25 cellular contexts compared by ENCODE assay signal in the genomic region with DNA sequence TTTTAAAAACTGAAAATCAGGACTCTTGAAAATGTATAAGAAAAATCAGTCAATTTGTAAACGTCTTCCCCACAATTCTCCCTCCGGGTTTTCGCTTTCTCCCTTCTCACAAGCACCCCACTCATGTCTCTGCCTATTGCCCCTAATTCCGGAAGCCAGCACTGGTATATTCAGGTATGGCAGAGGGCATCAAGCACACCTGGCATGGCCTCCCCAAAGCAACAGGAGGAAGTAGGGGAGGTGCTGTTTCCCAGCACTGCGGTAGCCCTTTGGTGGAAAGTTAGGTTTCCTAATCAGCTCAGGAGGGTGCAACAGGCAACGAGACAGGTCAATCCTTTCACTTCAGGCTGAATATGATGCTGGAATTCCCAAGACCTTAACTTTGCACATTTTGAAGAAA. TPM values are rescaled to one million over a fixed set of nuclear protein-coding genes. Genes with fewer than 3 reads are reported as not detected.
"Had no signal": no experiment of that assay in that cellular context is flagged by ENCODE, and none has a peak within 500 bp of the region (broad histone marks: within the 10 kb centered on the region; RNA-seq: fewer than 3 reads in every experiment).

No MANE protein-coding gene starts in this region.

- H3K27ac ChIP-seq: colonic mucosa, epithelial cell of prostate, esophagus muscularis mucosa, gastrocnemius medialis, left ventricle myocardium inferior, neutrophil, psoas muscle, sigmoid colon, skin epidermis, stomach, thoracic aorta, transverse colon had no signal

- FAIRE-seq: endometrium, urothelium cell line had no signal

- H3K4me3 Mint-ChIP-seq: naive thymus-derived CD4-positive, alpha-beta T cell; nephron progenitor cell had no signal

- H3K36me3 ChIP-seq: colonic mucosa, esophagus muscularis mucosa, gastrocnemius medialis, neutrophil, sigmoid colon, stomach, thoracic aorta, transverse colon had no signal

- H3K27me3 ChIP-seq: colonic mucosa, gastrocnemius medialis, neutrophil had no signal

- ATAC-seq: gastrocnemius medialis; naive thymus-derived CD4-positive, alpha-beta T cell; psoas muscle had no signal

- H3K4me1 ChIP-seq: colonic mucosa, esophagus muscularis mucosa, gastrocnemius medialis, left ventricle myocardium inferior, psoas muscle, sigmoid colon, stomach, transverse colon had no signal

- DNase-seq: colonic mucosa; effector CD8-positive, alpha-beta T cell; gastrocnemius medialis; glutamatergic neuron; islet precursor cell; left ventricle myocardium inferior; mammary epithelial cell; naive thymus-derived CD4-positive, alpha-beta T cell; nephron progenitor cell; psoas muscle; retina; sigmoid colon; stimulated activated CD4-positive, alpha-beta T cell treated with anti-CD3 and anti-CD28 coated beads, Interleukin-12 subunit alpha, Interleukin-12 subunit beta, amount 100 ng/mL, for 4 hours; stimulated activated naive CD4-positive, alpha-beta T cell; stomach; substantia nigra; transverse colon had no signal

- H3K4me3 ChIP-seq: colonic mucosa, esophagus muscularis mucosa, gastrocnemius medialis, left ventricle myocardium inferior, psoas muscle, sigmoid colon, skin epidermis, stomach, thoracic aorta, transverse colon had no signal

- H3K4me1 Mint-ChIP-seq: nephron progenitor cell had no signal

- H3K27ac Mint-ChIP-seq: naive thymus-derived CD4-positive, alpha-beta T cell; nephron progenitor cell had no signal

- H3K9me3 ChIP-seq: gastrocnemius medialis, neutrophil had no signal

RNA-seq across cellular contexts. Expression of gene LAMP3, which starts 30.1 kb away (rescaled TPM):
- total RNA-seq: gastrocnemius medialis, left ventricle myocardium inferior, mesenteric fat pad, sigmoid colon, thoracic aorta had no signal
